In genomic region chr22:20576445-20576816, GRCh38 we compare ENCODE assay signal across 13 cellular contexts.
A peak's percentile ranks its signal among the peaks of the same experiment; 100 is the strongest.
DNase-seq lines count a peak whose midpoint lies in the region; ATAC-seq and TF ChIP-seq lines count a peak whose summit lies in the region.
"Had no signal": no experiment of that assay in that cellular context is flagged by ENCODE, and none has a peak within 500 bp of the region (broad histone marks: within the 10 kb centered on the region; RNA-seq: fewer than 3 reads in every experiment).

No MANE protein-coding gene starts in this region.

- no peak for DNase-seq in activated naive CD8-positive, alpha-beta T cell treated with anti-CD3 and anti-CD28 coated beads, Interleukin-2, amount 50 U/mL, for 24 hours
- DNase-seq in RWPE1 (ENCODE audit: low spot score) (no peak), left lobe of liver (ENCODE audit: low spot score) (no peak), NCI-H774 (lab: John Stamatoyannopoulos, UW) (no peak), DMS79 treated with DMSO at 0.1 percent for 48 hours (lab: John Stamatoyannopoulos, UW) (no peak)
- DNase-seq: activated CD4-positive, CD25-positive, alpha-beta regulatory T cell; DMS79; HFFc6 had no signal

- H3K36me3 Mint-ChIP-seq in activated naive CD8-positive, alpha-beta T cell = peaks cover 9% of the 10 kb centered on the region
- H3K36me3 Mint-ChIP-seq in activated naive CD8-positive, alpha-beta T cell treated with anti-CD3 and anti-CD28 coated beads, Interleukin-2, amount 50 U/mL, for 24 hours (ENCODE audit: low read depth) = peaks cover 57% of the 10 kb centered on the region

- no peak overlapping the region for H3K4me3 ChIP-seq in subcutaneous abdominal adipose tissue (ENCODE audit: low read depth in 1 of 5, low read length in 5 of 5)
- H3K4me3 ChIP-seq: thoracic aorta had no signal

- no peaks in the 10 kb centered on the region for H3K27me3 Mint-ChIP-seq in activated naive CD8-positive, alpha-beta T cell
- no peaks in the 10 kb centered on the region for H3K27me3 Mint-ChIP-seq in activated naive CD8-positive, alpha-beta T cell treated with anti-CD3 and anti-CD28 coated beads, Interleukin-2, amount 50 U/mL, for 24 hours

- POLR2A ChIA-PET in RWPE1 (lab: Yijun Ruan, JAX; ENCODE audit: low non-redundant PET) = no interaction called here

- H3K4me1 ChIP-seq in subcutaneous abdominal adipose tissue (ENCODE audit: control insufficient read depth in 5 of 5, insufficient read depth in 5 of 5, low read length in 5 of 5) = peaks cover 9 to 49% (median 39%) of the 10 kb centered on the region in 5 donors

- H3K27me3 ChIP-seq in subcutaneous abdominal adipose tissue (ENCODE audit: control insufficient read depth in 5 of 5, insufficient read depth in 4 of 5, low read length in 5 of 5) = no peaks in the 10 kb centered on the region

- H3K36me3 ChIP-seq in subcutaneous abdominal adipose tissue (ENCODE audit: control insufficient read depth in 5 of 5, insufficient read depth in 5 of 5, low read length in 5 of 5) = peaks cover 0 to 84% (median 67%) of the 10 kb centered on the region in 5 donors

- no peaks in the 10 kb centered on the region for H3K9me3 Mint-ChIP-seq in activated naive CD8-positive, alpha-beta T cell (ENCODE audit: low read depth)
- H3K9me3 Mint-ChIP-seq in activated naive CD8-positive, alpha-beta T cell treated with anti-CD3 and anti-CD28 coated beads, Interleukin-2, amount 50 U/mL, for 24 hours = no peaks in the 10 kb centered on the region
- H3K9me3 Mint-ChIP-seq: HFFc6 had no signal

- CTCF ChIA-PET in RWPE1 (lab: Yijun Ruan, JAX) = no interaction called here

- no peak overlapping the region for H3K4me3 Mint-ChIP-seq in activated naive CD8-positive, alpha-beta T cell
- H3K4me3 Mint-ChIP-seq in activated naive CD8-positive, alpha-beta T cell treated with anti-CD3 and anti-CD28 coated beads, Interleukin-2, amount 50 U/mL, for 24 hours = no peak overlapping the region
- H3K4me3 Mint-ChIP-seq: HFFc6 had no signal

- H3K9me3 ChIP-seq in subcutaneous abdominal adipose tissue (ENCODE audit: control insufficient read depth in 5 of 5, low read length in 5 of 5) = no peaks in the 10 kb centered on the region
- H3K9me3 ChIP-seq: thoracic aorta had no signal

- peak overlapping the region; percentile 28 for H3K27ac Mint-ChIP-seq in activated naive CD8-positive, alpha-beta T cell
- H3K27ac Mint-ChIP-seq in activated naive CD8-positive, alpha-beta T cell treated with anti-CD3 and anti-CD28 coated beads, Interleukin-2, amount 50 U/mL, for 24 hours = no peak overlapping the region

- no peak overlapping the region for H3K9ac ChIP-seq in subcutaneous abdominal adipose tissue (ENCODE audit: low read length in 5 of 5)

- no peak for ATAC-seq in activated naive CD8-positive, alpha-beta T cell treated with anti-CD3 and anti-CD28 coated beads, Interleukin-2, amount 50 U/mL, for 24 hours
- ATAC-seq in left lobe of liver (peak; percentile 43), GM19328 (IDR thresholded peaks at IDR 0.05; ENCODE audit: unreplicated experiment) (no peak)
- ATAC-seq: SK-N-SH treated with all-trans-retinoic acid at 6 μM for 48 hours had no signal

- TF ChIP-seq CTCF in RWPE1 (conservative IDR thresholded peaks at IDR 0.05; ENCODE audit: low read depth) = no peak

- H3K27ac ChIP-seq in RWPE1 (peak overlapping the region; percentile 99), subcutaneous abdominal adipose tissue (ENCODE audit: low read depth, low read length) (peak overlapping the region; percentile 44)
- H3K27ac ChIP-seq: thoracic aorta had no signal

- peaks cover 40% of the 10 kb centered on the region for H3K4me1 Mint-ChIP-seq in activated naive CD8-positive, alpha-beta T cell (ENCODE audit: low read depth)
- peaks cover 16% of the 10 kb centered on the region for H3K4me1 Mint-ChIP-seq in activated naive CD8-positive, alpha-beta T cell treated with anti-CD3 and anti-CD28 coated beads, Interleukin-2, amount 50 U/mL, for 24 hours
